In genomic region chr7:111173528-111173927, GRCh38 we compare ENCODE assay signal across 18 cellular contexts.
DNase-seq lines count a peak whose midpoint lies in the region; ATAC-seq and TF ChIP-seq lines count a peak whose summit lies in the region.
"Had no signal": no experiment of that assay in that cellular context is flagged by ENCODE, and none has a peak within 500 bp of the region (broad histone marks: within the 10 kb centered on the region; RNA-seq: fewer than 3 reads in every experiment).

No MANE protein-coding gene starts in this region.

- H3K9me2 ChIP-seq in Loucy (replicated peaks; ENCODE audit: low read depth, low read length) (no peaks in the 10 kb centered on the region), hepatocyte (replicated peaks; ENCODE audit: insufficient read depth) (no peaks in the 10 kb centered on the region)

- peak overlapping the region; percentile 17 for H3K9ac ChIP-seq in Loucy (ENCODE audit: low read depth, low read length, poor library complexity, severe bottlenecking)
- H3K9ac ChIP-seq: BLaER1 had no signal

- H3K9me3 Mint-ChIP-seq in mesothelial cell of epicardium: peaks cover 16% of the 10 kb centered on the region
- H3K9me3 Mint-ChIP-seq: CD4-positive, CD25-positive, alpha-beta regulatory T cell had no signal

- TF ChIP-seq CTCF in Loucy (conservative IDR thresholded peaks at IDR 0.05; ENCODE audit: low read length): no peak
- TF ChIP-seq CTCF in VCaP (conservative IDR thresholded peaks at IDR 0.05): no peak
- TF ChIP-seq CTCF in hepatocyte (IDR thresholded peaks at IDR 0.05; ENCODE audit: poor library complexity): no peak
- no peak for TF ChIP-seq CTCF in mesothelial cell of epicardium (IDR thresholded peaks at IDR 0.05; ENCODE audit: unreplicated experiment)

- no peaks in the 10 kb centered on the region for H3K36me3 ChIP-seq in Loucy (ENCODE audit: insufficient read depth, low read length)
- no peaks in the 10 kb centered on the region for H3K36me3 ChIP-seq in hepatocyte (replicated peaks; ENCODE audit: insufficient read depth, low read depth)
- H3K36me3 ChIP-seq: BE2C, BLaER1 had no signal

- H3K79me2 ChIP-seq in Loucy (ENCODE audit: insufficient read depth, low read length) (no peaks in the 10 kb centered on the region), hepatocyte (no peaks in the 10 kb centered on the region)

- no peak for DNase-seq in hepatocyte (ENCODE audit: low spot score)
- DNase-seq in NOMO-1 treated with dmso at 0.1 percent for 144 hours (lab: John Stamatoyannopoulos, UW; ENCODE audit: unreplicated experiment): no peak
- DNase-seq in mesothelial cell of epicardium (ENCODE audit: low spot score in 2 of 2, unreplicated experiment in 2 of 2): no peak
- DNase-seq: 8988T; ACHN; BE2C; C1 segment of cervical spinal cord; Caco-2; Calu3; CD4-positive, alpha-beta memory T cell; CD4-positive, CD25-positive, alpha-beta regulatory T cell; DMS79 treated with DMSO at 0.1 percent for 48 hours; GF-D8 had no signal

- peaks cover 23% of the 10 kb centered on the region for H3K4me1 Mint-ChIP-seq in mesothelial cell of epicardium
- H3K4me1 Mint-ChIP-seq: CD14-positive monocyte had no signal

- ATAC-seq in GM19023 (IDR thresholded peaks at IDR 0.05; ENCODE audit: unreplicated experiment): no peak

- H3K27ac Mint-ChIP-seq in mesothelial cell of epicardium: no peak overlapping the region
- H3K27ac Mint-ChIP-seq: CD14-positive monocyte; CD4-positive, alpha-beta memory T cell; CD4-positive, CD25-positive, alpha-beta regulatory T cell had no signal

- no peak overlapping the region for H3K4me3 Mint-ChIP-seq in mesothelial cell of epicardium
- H3K4me3 Mint-ChIP-seq: CD14-positive monocyte; CD4-positive, alpha-beta memory T cell; CD4-positive, CD25-positive, alpha-beta regulatory T cell had no signal

- H3K4me2 ChIP-seq in Loucy (ENCODE audit: low read depth, low read length, poor library complexity, severe bottlenecking): peak overlapping the region; percentile 19
- peak overlapping the region; percentile 24 for H3K4me2 ChIP-seq in hepatocyte
- H3K4me2 ChIP-seq: BLaER1 had no signal

- no peaks in the 10 kb centered on the region for H4K20me1 ChIP-seq in Loucy (ENCODE audit: insufficient read depth, low read length, poor library complexity, severe bottlenecking)
- H4K20me1 ChIP-seq in hepatocyte (ENCODE audit: insufficient read depth, poor library complexity, severe bottlenecking): no peaks in the 10 kb centered on the region
- H4K20me1 ChIP-seq: BLaER1 had no signal

- peaks cover 3% of the 10 kb centered on the region; the same call in 1 of the 2 replicates for H3F3A ChIP-seq in Loucy (ENCODE audit: low read depth)

- H3K4me1 ChIP-seq in Loucy (ENCODE audit: insufficient read depth, low read length, poor library complexity, severe bottlenecking) (peaks cover 57% of the 10 kb centered on the region), hepatocyte (ENCODE audit: insufficient read depth) (peaks cover 11% of the 10 kb centered on the region)

- 68% methylated on average over 2 of the region's 2 CpGs for WGBS in hepatocyte (ENCODE audit: low lambda C conversion rate, missing lambda C conversion rate)

- H3K36me3 Mint-ChIP-seq in mesothelial cell of epicardium: peaks cover 10% of the 10 kb centered on the region
- H3K36me3 Mint-ChIP-seq: CD14-positive monocyte had no signal

- H3K9me3 ChIP-seq in Loucy (ENCODE audit: insufficient read depth, low read depth, low read length): peaks cover 1% of the 10 kb centered on the region; the same call in 1 of the 2 replicates
- no peaks in the 10 kb centered on the region for H3K9me3 ChIP-seq in hepatocyte (ENCODE audit: low read depth)
- H3K9me3 ChIP-seq: BE2C, BLaER1, Caco-2 had no signal

- H2AFZ ChIP-seq in Loucy (ENCODE audit: low read length): no peak overlapping the region; the same call in 1 of the 2 replicates
- H2AFZ ChIP-seq in hepatocyte: no peak overlapping the region

- H3K4me3 ChIP-seq in Loucy (ENCODE audit: low read length, poor library complexity, severe bottlenecking) (no peak overlapping the region), hepatocyte (no peak overlapping the region)
- H3K4me3 ChIP-seq: BLaER1 had no signal

- no peaks in the 10 kb centered on the region for H3K27me3 Mint-ChIP-seq in mesothelial cell of epicardium (ENCODE audit: low read depth)
- H3K27me3 Mint-ChIP-seq: CD4-positive, alpha-beta memory T cell; CD4-positive, CD25-positive, alpha-beta regulatory T cell had no signal

- H3K27me3 ChIP-seq in Loucy (ENCODE audit: insufficient read depth, low read length, poor library complexity, severe bottlenecking) (no peaks in the 10 kb centered on the region), hepatocyte (no peaks in the 10 kb centered on the region)
- H3K27me3 ChIP-seq: BE2C, BLaER1 had no signal

- H3K27ac ChIP-seq in VCaP: peak overlapping the region; percentile 89
- no peak overlapping the region for H3K27ac ChIP-seq in hepatocyte
- H3K27ac ChIP-seq: BLaER1 had no signal
